ENCODE assay signal across 1 cellular context in the genomic region with DNA sequence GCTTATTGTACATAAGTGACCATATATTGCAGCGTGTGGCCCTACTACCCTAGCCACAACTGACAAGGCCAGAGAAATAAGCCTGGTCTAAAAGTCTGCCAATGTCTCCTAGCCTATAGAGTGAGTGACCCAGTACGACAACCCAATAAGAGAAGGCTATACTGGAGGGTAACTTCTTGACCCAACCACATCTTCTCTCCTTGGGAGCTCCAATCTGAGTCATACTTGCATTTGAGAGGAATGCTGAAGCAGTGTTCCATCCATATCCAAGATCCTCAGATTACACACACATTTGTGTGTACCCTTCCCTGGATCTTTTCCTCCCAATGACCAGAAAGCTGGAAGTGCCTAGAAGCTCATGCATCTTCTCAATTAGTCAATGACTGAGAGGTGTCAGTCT.
TF ChIP-seq lines count a peak whose summit lies in the region.

No MANE protein-coding gene starts in this region.

TF ChIP-seq in HCT116, 20 proteins besides CTCF, POLR2A, EP300 and RAD21:
- TF ChIP-seq, protein P1, sequence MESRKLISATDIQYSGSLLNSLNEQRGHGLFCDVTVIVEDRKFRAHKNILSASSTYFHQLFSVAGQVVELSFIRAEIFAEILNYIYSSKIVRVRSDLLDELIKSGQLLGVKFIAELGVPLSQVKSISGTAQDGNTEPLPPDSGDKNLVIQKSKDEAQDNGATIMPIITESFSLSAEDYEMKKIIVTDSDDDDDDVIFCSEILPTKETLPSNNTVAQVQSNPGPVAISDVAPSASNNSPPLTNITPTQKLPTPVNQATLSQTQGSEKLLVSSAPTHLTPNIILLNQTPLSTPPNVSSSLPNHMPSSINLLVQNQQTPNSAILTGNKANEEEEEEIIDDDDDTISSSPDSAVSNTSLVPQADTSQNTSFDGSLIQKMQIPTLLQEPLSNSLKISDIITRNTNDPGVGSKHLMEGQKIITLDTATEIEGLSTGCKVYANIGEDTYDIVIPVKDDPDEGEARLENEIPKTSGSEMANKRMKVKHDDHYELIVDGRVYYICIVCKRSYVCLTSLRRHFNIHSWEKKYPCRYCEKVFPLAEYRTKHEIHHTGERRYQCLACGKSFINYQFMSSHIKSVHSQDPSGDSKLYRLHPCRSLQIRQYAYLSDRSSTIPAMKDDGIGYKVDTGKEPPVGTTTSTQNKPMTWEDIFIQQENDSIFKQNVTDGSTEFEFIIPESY (IDR thresholded peaks at IDR 0.05; ENCODE audit: extremely low read depth, insufficient replicate concordance, low read length), result no peak
- TF ChIP-seq EZH2phosphoT487 (IDR thresholded peaks at IDR 0.05; ENCODE audit: borderline replicate concordance) (no peak), FOSL1 (IDR thresholded peaks at IDR 0.05; ENCODE audit: low read depth) (no peak), ZNF274 (IDR thresholded peaks at IDR 0.05; ENCODE audit: low read depth, low read length) (no peak), SIN3A (IDR thresholded peaks at IDR 0.05; ENCODE audit: low read depth) (no peak), EZH2 (IDR thresholded peaks at IDR 0.05) (no peak), EGR1 (IDR thresholded peaks at IDR 0.05; ENCODE audit: low read depth) (no peak), ZFX (IDR thresholded peaks at IDR 0.05) (no peak), CBX3 (IDR thresholded peaks at IDR 0.05; ENCODE audit: low read depth) (no peak), SRF (IDR thresholded peaks at IDR 0.05; ENCODE audit: low read depth) (no peak), YY1 (IDR thresholded peaks at IDR 0.05; ENCODE audit: extremely low read depth, insufficient replicate concordance, low read depth, low read length) (no peak), CEBPB (IDR thresholded peaks at IDR 0.05; ENCODE audit: low read depth) (no peak), ELF1 (IDR thresholded peaks at IDR 0.05; ENCODE audit: borderline replicate concordance, low read depth) (no peak), JUND (IDR thresholded peaks at IDR 0.05) (no peak)
- TF ChIP-seq, protein P2, sequence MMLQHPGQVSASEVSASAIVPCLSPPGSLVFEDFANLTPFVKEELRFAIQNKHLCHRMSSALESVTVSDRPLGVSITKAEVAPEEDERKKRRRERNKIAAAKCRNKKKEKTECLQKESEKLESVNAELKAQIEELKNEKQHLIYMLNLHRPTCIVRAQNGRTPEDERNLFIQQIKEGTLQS (IDR thresholded peaks at IDR 0.05), result no peak
- TF ChIP-seq, protein P3, sequence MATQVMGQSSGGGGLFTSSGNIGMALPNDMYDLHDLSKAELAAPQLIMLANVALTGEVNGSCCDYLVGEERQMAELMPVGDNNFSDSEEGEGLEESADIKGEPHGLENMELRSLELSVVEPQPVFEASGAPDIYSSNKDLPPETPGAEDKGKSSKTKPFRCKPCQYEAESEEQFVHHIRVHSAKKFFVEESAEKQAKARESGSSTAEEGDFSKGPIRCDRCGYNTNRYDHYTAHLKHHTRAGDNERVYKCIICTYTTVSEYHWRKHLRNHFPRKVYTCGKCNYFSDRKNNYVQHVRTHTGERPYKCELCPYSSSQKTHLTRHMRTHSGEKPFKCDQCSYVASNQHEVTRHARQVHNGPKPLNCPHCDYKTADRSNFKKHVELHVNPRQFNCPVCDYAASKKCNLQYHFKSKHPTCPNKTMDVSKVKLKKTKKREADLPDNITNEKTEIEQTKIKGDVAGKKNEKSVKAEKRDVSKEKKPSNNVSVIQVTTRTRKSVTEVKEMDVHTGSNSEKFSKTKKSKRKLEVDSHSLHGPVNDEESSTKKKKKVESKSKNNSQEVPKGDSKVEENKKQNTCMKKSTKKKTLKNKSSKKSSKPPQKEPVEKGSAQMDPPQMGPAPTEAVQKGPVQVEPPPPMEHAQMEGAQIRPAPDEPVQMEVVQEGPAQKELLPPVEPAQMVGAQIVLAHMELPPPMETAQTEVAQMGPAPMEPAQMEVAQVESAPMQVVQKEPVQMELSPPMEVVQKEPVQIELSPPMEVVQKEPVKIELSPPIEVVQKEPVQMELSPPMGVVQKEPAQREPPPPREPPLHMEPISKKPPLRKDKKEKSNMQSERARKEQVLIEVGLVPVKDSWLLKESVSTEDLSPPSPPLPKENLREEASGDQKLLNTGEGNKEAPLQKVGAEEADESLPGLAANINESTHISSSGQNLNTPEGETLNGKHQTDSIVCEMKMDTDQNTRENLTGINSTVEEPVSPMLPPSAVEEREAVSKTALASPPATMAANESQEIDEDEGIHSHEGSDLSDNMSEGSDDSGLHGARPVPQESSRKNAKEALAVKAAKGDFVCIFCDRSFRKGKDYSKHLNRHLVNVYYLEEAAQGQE (IDR thresholded peaks at IDR 0.05; ENCODE audit: low read depth), result no peak
- TF ChIP-seq, protein P4, sequence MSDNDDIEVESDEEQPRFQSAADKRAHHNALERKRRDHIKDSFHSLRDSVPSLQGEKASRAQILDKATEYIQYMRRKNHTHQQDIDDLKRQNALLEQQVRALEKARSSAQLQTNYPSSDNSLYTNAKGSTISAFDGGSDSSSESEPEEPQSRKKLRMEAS (IDR thresholded peaks at IDR 0.05), result no peak
